In the genomic region with DNA sequence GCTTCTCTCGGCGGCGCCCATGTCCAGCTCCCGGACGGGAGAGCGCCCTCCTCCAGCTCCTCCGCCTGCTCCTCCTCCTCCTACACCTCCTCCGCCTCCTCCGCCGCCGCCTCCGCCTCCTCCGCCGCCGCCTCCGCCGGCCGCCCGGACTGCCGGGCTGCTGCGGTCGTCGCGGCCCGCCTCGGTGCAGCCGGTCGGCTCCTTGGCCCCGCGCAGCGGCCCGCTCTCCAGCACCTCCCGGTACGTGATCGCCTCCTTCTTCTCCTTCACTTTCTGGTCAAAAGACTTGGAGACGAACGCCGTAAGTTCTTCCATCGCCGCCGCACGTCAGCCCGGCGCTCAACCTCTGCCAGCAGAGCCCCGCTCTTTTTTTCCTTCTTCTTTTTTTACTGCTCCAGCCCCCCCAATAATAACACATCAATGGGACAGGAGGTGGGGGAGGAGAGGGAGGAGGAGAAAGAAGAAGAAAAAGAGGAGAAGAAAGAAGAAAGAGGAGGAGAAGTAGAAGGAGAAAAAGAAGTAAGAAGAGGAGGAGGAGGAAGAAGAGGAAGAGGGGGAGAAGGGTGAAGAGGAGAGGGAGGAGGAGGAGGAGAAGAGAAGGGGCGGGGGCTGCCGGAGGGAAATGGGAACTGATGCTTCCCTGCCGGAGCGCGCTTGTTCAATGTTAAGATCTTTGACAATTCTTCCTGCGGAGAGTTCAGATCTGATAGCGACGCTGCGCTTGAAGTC, we compare ENCODE assay signal across 1 cellular context.
TF ChIP-seq lines count a peak whose summit lies in the region.

A gene (minus strand): TSS at position 711 of the 729 bp plus-strand sequence. CDS start 396 bp downstream, at position 315.

TF ChIP-seq in K562, 482 proteins besides CTCF, POLR2A, EP300 and RAD21 (continued from another document and continues in another):
- TF ChIP-seq, protein P1, sequence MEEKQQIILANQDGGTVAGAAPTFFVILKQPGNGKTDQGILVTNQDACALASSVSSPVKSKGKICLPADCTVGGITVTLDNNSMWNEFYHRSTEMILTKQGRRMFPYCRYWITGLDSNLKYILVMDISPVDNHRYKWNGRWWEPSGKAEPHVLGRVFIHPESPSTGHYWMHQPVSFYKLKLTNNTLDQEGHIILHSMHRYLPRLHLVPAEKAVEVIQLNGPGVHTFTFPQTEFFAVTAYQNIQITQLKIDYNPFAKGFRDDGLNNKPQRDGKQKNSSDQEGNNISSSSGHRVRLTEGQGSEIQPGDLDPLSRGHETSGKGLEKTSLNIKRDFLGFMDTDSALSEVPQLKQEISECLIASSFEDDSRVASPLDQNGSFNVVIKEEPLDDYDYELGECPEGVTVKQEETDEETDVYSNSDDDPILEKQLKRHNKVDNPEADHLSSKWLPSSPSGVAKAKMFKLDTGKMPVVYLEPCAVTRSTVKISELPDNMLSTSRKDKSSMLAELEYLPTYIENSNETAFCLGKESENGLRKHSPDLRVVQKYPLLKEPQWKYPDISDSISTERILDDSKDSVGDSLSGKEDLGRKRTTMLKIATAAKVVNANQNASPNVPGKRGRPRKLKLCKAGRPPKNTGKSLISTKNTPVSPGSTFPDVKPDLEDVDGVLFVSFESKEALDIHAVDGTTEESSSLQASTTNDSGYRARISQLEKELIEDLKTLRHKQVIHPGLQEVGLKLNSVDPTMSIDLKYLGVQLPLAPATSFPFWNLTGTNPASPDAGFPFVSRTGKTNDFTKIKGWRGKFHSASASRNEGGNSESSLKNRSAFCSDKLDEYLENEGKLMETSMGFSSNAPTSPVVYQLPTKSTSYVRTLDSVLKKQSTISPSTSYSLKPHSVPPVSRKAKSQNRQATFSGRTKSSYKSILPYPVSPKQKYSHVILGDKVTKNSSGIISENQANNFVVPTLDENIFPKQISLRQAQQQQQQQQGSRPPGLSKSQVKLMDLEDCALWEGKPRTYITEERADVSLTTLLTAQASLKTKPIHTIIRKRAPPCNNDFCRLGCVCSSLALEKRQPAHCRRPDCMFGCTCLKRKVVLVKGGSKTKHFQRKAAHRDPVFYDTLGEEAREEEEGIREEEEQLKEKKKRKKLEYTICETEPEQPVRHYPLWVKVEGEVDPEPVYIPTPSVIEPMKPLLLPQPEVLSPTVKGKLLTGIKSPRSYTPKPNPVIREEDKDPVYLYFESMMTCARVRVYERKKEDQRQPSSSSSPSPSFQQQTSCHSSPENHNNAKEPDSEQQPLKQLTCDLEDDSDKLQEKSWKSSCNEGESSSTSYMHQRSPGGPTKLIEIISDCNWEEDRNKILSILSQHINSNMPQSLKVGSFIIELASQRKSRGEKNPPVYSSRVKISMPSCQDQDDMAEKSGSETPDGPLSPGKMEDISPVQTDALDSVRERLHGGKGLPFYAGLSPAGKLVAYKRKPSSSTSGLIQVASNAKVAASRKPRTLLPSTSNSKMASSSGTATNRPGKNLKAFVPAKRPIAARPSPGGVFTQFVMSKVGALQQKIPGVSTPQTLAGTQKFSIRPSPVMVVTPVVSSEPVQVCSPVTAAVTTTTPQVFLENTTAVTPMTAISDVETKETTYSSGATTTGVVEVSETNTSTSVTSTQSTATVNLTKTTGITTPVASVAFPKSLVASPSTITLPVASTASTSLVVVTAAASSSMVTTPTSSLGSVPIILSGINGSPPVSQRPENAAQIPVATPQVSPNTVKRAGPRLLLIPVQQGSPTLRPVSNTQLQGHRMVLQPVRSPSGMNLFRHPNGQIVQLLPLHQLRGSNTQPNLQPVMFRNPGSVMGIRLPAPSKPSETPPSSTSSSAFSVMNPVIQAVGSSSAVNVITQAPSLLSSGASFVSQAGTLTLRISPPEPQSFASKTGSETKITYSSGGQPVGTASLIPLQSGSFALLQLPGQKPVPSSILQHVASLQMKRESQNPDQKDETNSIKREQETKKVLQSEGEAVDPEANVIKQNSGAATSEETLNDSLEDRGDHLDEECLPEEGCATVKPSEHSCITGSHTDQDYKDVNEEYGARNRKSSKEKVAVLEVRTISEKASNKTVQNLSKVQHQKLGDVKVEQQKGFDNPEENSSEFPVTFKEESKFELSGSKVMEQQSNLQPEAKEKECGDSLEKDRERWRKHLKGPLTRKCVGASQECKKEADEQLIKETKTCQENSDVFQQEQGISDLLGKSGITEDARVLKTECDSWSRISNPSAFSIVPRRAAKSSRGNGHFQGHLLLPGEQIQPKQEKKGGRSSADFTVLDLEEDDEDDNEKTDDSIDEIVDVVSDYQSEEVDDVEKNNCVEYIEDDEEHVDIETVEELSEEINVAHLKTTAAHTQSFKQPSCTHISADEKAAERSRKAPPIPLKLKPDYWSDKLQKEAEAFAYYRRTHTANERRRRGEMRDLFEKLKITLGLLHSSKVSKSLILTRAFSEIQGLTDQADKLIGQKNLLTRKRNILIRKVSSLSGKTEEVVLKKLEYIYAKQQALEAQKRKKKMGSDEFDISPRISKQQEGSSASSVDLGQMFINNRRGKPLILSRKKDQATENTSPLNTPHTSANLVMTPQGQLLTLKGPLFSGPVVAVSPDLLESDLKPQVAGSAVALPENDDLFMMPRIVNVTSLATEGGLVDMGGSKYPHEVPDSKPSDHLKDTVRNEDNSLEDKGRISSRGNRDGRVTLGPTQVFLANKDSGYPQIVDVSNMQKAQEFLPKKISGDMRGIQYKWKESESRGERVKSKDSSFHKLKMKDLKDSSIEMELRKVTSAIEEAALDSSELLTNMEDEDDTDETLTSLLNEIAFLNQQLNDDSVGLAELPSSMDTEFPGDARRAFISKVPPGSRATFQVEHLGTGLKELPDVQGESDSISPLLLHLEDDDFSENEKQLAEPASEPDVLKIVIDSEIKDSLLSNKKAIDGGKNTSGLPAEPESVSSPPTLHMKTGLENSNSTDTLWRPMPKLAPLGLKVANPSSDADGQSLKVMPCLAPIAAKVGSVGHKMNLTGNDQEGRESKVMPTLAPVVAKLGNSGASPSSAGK (IDR thresholded peaks at IDR 0.05) = no peak
- TF ChIP-seq PHB (CRISPR knock-in tag; IDR thresholded peaks at IDR 0.05) = no peak
- TF ChIP-seq, protein P2, sequence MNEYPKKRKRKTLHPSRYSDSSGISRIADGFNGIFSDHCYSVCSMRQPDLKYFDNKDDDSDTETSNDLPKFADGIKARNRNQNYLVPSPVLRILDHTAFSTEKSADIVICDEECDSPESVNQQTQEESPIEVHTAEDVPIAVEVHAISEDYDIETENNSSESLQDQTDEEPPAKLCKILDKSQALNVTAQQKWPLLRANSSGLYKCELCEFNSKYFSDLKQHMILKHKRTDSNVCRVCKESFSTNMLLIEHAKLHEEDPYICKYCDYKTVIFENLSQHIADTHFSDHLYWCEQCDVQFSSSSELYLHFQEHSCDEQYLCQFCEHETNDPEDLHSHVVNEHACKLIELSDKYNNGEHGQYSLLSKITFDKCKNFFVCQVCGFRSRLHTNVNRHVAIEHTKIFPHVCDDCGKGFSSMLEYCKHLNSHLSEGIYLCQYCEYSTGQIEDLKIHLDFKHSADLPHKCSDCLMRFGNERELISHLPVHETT (CRISPR knock-in tag; conservative IDR thresholded peaks at IDR 0.05 in 1 of 2, IDR thresholded peaks at IDR 0.05 in 1 of 2) = no peak
- TF ChIP-seq RBFOX2 (IDR thresholded peaks at IDR 0.05; ENCODE audit: low read depth, low read length) = peak; percentile 82
- TF ChIP-seq SMAD1 (IDR thresholded peaks at IDR 0.05; ENCODE audit: low read depth, low read length, partially characterized antibody) = no peak
- TF ChIP-seq ZNF77 (CRISPR knock-in tag; IDR thresholded peaks at IDR 0.05) = no peak
- no peak for TF ChIP-seq HEY1 (CRISPR knock-in tag; IDR thresholded peaks at IDR 0.05; ENCODE audit: borderline replicate concordance)
- no peak for TF ChIP-seq COPS2 (conservative IDR thresholded peaks at IDR 0.05)
- no peak for TF ChIP-seq RFX7 (CRISPR knock-in tag; IDR thresholded peaks at IDR 0.05)
- peak; percentile 21; the same call in 1 of the 2 replicates for TF ChIP-seq POLR2H (tag; IDR thresholded peaks at IDR 0.05; ENCODE audit: low read depth)
- TF ChIP-seq SUPT5H (IDR thresholded peaks at IDR 0.05) = no peak
- TF ChIP-seq, protein P3, sequence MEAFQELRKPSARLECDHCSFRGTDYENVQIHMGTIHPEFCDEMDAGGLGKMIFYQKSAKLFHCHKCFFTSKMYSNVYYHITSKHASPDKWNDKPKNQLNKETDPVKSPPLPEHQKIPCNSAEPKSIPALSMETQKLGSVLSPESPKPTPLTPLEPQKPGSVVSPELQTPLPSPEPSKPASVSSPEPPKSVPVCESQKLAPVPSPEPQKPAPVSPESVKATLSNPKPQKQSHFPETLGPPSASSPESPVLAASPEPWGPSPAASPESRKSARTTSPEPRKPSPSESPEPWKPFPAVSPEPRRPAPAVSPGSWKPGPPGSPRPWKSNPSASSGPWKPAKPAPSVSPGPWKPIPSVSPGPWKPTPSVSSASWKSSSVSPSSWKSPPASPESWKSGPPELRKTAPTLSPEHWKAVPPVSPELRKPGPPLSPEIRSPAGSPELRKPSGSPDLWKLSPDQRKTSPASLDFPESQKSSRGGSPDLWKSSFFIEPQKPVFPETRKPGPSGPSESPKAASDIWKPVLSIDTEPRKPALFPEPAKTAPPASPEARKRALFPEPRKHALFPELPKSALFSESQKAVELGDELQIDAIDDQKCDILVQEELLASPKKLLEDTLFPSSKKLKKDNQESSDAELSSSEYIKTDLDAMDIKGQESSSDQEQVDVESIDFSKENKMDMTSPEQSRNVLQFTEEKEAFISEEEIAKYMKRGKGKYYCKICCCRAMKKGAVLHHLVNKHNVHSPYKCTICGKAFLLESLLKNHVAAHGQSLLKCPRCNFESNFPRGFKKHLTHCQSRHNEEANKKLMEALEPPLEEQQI (IDR thresholded peaks at IDR 0.05) = no peak
- TF ChIP-seq, protein P4, sequence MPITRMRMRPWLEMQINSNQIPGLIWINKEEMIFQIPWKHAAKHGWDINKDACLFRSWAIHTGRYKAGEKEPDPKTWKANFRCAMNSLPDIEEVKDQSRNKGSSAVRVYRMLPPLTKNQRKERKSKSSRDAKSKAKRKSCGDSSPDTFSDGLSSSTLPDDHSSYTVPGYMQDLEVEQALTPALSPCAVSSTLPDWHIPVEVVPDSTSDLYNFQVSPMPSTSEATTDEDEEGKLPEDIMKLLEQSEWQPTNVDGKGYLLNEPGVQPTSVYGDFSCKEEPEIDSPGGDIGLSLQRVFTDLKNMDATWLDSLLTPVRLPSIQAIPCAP (CRISPR knock-in tag; IDR thresholded peaks at IDR 0.05; ENCODE audit: borderline replicate concordance) = no peak
- no peak for TF ChIP-seq POU5F1 (IDR thresholded peaks at IDR 0.05; ENCODE audit: borderline replicate concordance, low read depth, low read length, partially characterized antibody)
- no peak for TF ChIP-seq NCOA2 (IDR thresholded peaks at IDR 0.05; ENCODE audit: partially characterized antibody in 2 of 2)
- TF ChIP-seq SLC30A9 (CRISPR knock-in tag; IDR thresholded peaks at IDR 0.05) = no peak
- TF ChIP-seq ZNF121 (CRISPR knock-in tag; conservative IDR thresholded peaks at IDR 0.05) = no peak
- no peak for TF ChIP-seq PHF20 (IDR thresholded peaks at IDR 0.05; ENCODE audit: partially characterized antibody)
- TF ChIP-seq ZFP36 (IDR thresholded peaks at IDR 0.05; ENCODE audit: low read depth, low read length, partially characterized antibody) = peak; percentile 96
- TF ChIP-seq POLR2B (IDR thresholded peaks at IDR 0.05; ENCODE audit: low read depth, partially characterized antibody) = peak; percentile 43
- no peak for TF ChIP-seq KDM2B (CRISPR knock-in tag; IDR thresholded peaks at IDR 0.05)
- TF ChIP-seq DACH1 (IDR thresholded peaks at IDR 0.05; ENCODE audit: partially characterized antibody) = no peak
- no peak for TF ChIP-seq BDP1 (IDR thresholded peaks at IDR 0.05; ENCODE audit: insufficient read depth, insufficient read length)
- TF ChIP-seq STAT5B (CRISPR knock-in tag; IDR thresholded peaks at IDR 0.05) = no peak
- no peak for TF ChIP-seq ATF1 (CRISPR knock-in tag; IDR thresholded peaks at IDR 0.05)
- no peak for TF ChIP-seq ATF1 (tag; IDR thresholded peaks at IDR 0.05)
- TF ChIP-seq ZNF780A (CRISPR knock-in tag; IDR thresholded peaks at IDR 0.05) = no peak
- TF ChIP-seq IFI16 (CRISPR knock-in tag; IDR thresholded peaks at IDR 0.05) = no peak
- no peak for TF ChIP-seq ZNF668 (CRISPR knock-in tag; IDR thresholded peaks at IDR 0.05)
- TF ChIP-seq, protein P5, sequence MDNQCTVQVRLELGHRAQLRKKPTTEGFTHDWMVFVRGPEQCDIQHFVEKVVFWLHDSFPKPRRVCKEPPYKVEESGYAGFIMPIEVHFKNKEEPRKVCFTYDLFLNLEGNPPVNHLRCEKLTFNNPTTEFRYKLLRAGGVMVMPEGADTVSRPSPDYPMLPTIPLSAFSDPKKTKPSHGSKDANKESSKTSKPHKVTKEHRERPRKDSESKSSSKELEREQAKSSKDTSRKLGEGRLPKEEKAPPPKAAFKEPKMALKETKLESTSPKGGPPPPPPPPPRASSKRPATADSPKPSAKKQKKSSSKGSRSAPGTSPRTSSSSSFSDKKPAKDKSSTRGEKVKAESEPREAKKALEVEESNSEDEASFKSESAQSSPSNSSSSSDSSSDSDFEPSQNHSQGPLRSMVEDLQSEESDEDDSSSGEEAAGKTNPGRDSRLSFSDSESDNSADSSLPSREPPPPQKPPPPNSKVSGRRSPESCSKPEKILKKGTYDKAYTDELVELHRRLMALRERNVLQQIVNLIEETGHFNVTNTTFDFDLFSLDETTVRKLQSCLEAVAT (IDR thresholded peaks at IDR 0.05) = peak in 1 of 2 experiments; percentile 81; a peak in 1 of 4 replicates
- no peak for TF ChIP-seq CHD1 (IDR thresholded peaks at IDR 0.05; ENCODE audit: low read length)
- TF ChIP-seq HOXB6 (CRISPR knock-in tag; IDR thresholded peaks at IDR 0.05; ENCODE audit: borderline replicate concordance) = no peak
- TF ChIP-seq CBFA2T2 (conservative IDR thresholded peaks at IDR 0.05) = no peak
- no peak for TF ChIP-seq FOXA3 (CRISPR knock-in tag; conservative IDR thresholded peaks at IDR 0.05 in 1 of 2, IDR thresholded peaks at IDR 0.05 in 1 of 2)
- TF ChIP-seq SRF (CRISPR knock-in tag; IDR thresholded peaks at IDR 0.05) = no peak
- no peak for TF ChIP-seq RBM14 (IDR thresholded peaks at IDR 0.05; ENCODE audit: borderline replicate concordance, insufficient read depth, low read depth, low read length)
- TF ChIP-seq, protein P6, sequence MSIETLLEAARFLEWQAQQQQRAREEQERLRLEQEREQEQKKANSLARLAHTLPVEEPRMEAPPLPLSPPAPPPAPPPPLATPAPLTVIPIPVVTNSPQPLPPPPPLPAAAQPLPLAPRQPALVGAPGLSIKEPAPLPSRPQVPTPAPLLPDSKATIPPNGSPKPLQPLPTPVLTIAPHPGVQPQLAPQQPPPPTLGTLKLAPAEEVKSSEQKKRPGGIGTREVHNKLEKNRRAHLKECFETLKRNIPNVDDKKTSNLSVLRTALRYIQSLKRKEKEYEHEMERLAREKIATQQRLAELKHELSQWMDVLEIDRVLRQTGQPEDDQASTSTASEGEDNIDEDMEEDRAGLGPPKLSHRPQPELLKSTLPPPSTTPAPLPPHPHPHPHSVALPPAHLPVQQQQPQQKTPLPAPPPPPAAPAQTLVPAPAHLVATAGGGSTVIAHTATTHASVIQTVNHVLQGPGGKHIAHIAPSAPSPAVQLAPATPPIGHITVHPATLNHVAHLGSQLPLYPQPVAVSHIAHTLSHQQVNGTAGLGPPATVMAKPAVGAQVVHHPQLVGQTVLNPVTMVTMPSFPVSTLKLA (conservative IDR thresholded peaks at IDR 0.05) = 0 out of 4 replicates have a peak, but pooled peaks of 1 of the 2 experiments have one; percentile 26
- TF ChIP-seq NCOA4 (IDR thresholded peaks at IDR 0.05; ENCODE audit: partially characterized antibody) = no peak
- TF ChIP-seq ZBTB8A (IDR thresholded peaks at IDR 0.05; ENCODE audit: partially characterized antibody) = no peak
- TF ChIP-seq CBX1 (IDR thresholded peaks at IDR 0.05; ENCODE audit: low read depth) = no peak; the same call in 1 of the 2 replicates
- TF ChIP-seq, protein P7, sequence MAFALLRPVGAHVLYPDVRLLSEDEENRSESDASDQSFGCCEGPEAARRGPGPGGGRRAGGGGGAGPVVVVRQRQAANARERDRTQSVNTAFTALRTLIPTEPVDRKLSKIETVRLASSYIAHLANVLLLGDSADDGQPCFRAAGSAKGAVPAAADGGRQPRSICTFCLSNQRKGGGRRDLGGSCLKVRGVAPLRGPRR (CRISPR knock-in tag; IDR thresholded peaks at IDR 0.05) = no peak
